In the genomic region with DNA sequence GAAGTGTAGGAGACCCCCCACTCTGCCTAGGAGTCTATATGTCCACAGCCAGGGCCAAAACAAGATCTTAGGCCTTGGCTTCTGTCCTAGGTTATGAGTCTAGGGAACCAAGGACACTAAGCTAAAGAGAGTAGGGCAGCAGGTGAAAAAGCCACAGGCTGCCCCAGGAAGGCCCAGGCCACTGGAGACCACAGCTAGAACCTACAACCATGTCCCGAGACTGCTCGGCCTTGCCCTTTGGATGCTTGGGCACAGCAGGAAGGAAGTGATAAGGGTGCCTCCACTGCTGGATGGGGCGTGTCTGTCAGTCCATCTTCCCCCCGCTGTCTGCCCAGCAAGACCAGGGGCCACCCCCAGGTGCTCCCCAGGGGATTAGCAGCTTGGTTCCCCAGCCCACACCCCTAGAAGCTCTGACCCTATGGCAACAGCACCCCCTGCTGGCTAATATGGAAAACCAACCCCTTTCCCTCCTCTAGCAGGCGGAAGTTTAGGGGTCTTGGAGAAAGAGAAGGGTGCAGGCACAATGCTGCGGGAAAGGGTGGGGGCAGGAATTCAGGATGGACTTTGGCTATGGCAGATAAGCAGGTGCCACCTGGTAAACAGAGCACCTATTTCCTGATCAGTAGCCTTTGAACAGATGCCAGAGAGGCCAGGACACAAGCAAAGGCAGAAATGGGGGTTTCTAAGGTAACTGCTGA, we compare ENCODE assay signal across 8 cellular contexts. TPM values are rescaled to one million over a fixed set of nuclear protein-coding genes. Genes with fewer than 3 reads are reported as not detected.
DNase-seq lines count a peak whose midpoint lies in the region; ATAC-seq and TF ChIP-seq lines count a peak whose summit lies in the region.

No MANE protein-coding gene starts in this region.

- ATAC-seq in GM21737 (IDR thresholded peaks at IDR 0.05; ENCODE audit: unreplicated experiment) (peak; percentile 31), GM18867 (IDR thresholded peaks at IDR 0.05; ENCODE audit: unreplicated experiment) (no peak)

- H3K27ac Mint-ChIP-seq in Calu3 (ENCODE audit: unreplicated experiment): peak overlapping the region; percentile 7
- H3K27ac Mint-ChIP-seq in dendritic cell treated with granulocyte-macrophage colony-stimulating factor and Interleukin-4, amounts not matched to agents 40 ng/mL and 50 ng/mL, for 4 days: peak overlapping the region; percentile 46

- H3K27me3 Mint-ChIP-seq in Calu3 (ENCODE audit: unreplicated experiment): no peaks in the 10 kb centered on the region
- H3K27me3 Mint-ChIP-seq in dendritic cell treated with granulocyte-macrophage colony-stimulating factor and Interleukin-4, amounts not matched to agents 40 ng/mL and 50 ng/mL, for 4 days: no peaks in the 10 kb centered on the region

- BruUV-seq in Calu3 (replicated peaks; lab: Mats Ljungman, UMichigan): no TSS peak

- peak; percentile 94 for TF ChIP-seq CTCF in Calu3 (IDR thresholded peaks at IDR 0.05; ENCODE audit: unreplicated experiment)

- peak; percentile 78 for DNase-seq in Calu3
- DNase-seq in NCI-H1092 treated with DMSO at 0.1 percent for 48 hours (lab: John Stamatoyannopoulos, UW): peak; percentile 32
- peak; percentile 68 for DNase-seq in activated CD4-positive, alpha-beta T cell treated with anti-CD3 and anti-CD28 coated beads for 1 hour
- peak; percentile 69 to 80 for DNase-seq in lung microvascular endothelial cell (ENCODE audit: low read depth in 2 of 2)
- peak; percentile 52 to 59 for DNase-seq in stimulated activated CD8-positive, alpha-beta memory T cell treated with anti-CD3 and anti-CD28 coated beads, Interleukin-4, amount 100 ng/mL, for 1 hour (ENCODE audit: low read depth in 2 of 2, low spot score in 1 of 2)

- H3K36me3 Mint-ChIP-seq in Calu3 (ENCODE audit: insufficient read depth, unreplicated experiment): peaks cover 39% of the 10 kb centered on the region
- H3K36me3 Mint-ChIP-seq in dendritic cell treated with granulocyte-macrophage colony-stimulating factor and Interleukin-4, amounts not matched to agents 40 ng/mL and 50 ng/mL, for 4 days (ENCODE audit: low read depth): no peaks in the 10 kb centered on the region

- H3K4me3 Mint-ChIP-seq in Calu3 (ENCODE audit: low read depth, unreplicated experiment): no peak overlapping the region
- no peak overlapping the region for H3K4me3 Mint-ChIP-seq in dendritic cell treated with granulocyte-macrophage colony-stimulating factor and Interleukin-4, amounts not matched to agents 40 ng/mL and 50 ng/mL, for 4 days

- H3K9me3 Mint-ChIP-seq in Calu3 (ENCODE audit: low read depth, unreplicated experiment): no peaks in the 10 kb centered on the region
- H3K9me3 Mint-ChIP-seq in dendritic cell treated with granulocyte-macrophage colony-stimulating factor and Interleukin-4, amounts not matched to agents 40 ng/mL and 50 ng/mL, for 4 days: no peaks in the 10 kb centered on the region

- intact Hi-C loops in Calu3 (cut with micrococcal nuclease; ENCODE audit: unreplicated experiment): loop anchor here (1.0 kb wide), 1 partner anchor 115 kb away; no protein-coding TSS in a partner anchor
- intact Hi-C loops in dendritic cell treated with granulocyte-macrophage colony-stimulating factor and Interleukin-4, amounts not matched to agents 40 ng/mL and 50 ng/mL, for 4 days (cut with micrococcal nuclease): loop anchor here (1.0 kb wide), 2 partner anchors 82 to 115 kb away; no protein-coding TSS in a partner anchor

- CTCF ChIA-PET in Calu3 (lab: Charles Lee): interaction anchor here (0.6 to 8.0 kb wide), 13 partner anchors 11 to 513 kb away, joined by 3 to 83 read pairs (median 6); a partner anchor contains a TSS

- H3K4me1 Mint-ChIP-seq in Calu3 (ENCODE audit: low read depth, unreplicated experiment): peaks cover 70% of the 10 kb centered on the region
- H3K4me1 Mint-ChIP-seq in dendritic cell treated with granulocyte-macrophage colony-stimulating factor and Interleukin-4, amounts not matched to agents 40 ng/mL and 50 ng/mL, for 4 days (ENCODE audit: low read depth): peaks cover 44% of the 10 kb centered on the region

RNA-seq across cellular contexts. Expression of a gene that starts 10.5 kb away (rescaled TPM):
- 64.0 and 82.4 TPM in 2 replicates for total RNA-seq in Calu3 (2022)
- 9.2 and 16.1 TPM in 2 replicates for total RNA-seq in lung microvascular endothelial cell

RNA-seq across cellular contexts. Expression of a gene that starts 42.2 kb away (rescaled TPM):
- total RNA-seq in Calu3 (2022): not detected in 2 replicates
- not detected in 2 replicates for total RNA-seq in lung microvascular endothelial cell

RNA-seq across cellular contexts. Expression of a gene that starts 55.7 kb away (rescaled TPM):
- total RNA-seq in Calu3 (2022) (35.9 and 36.2 TPM in 2 replicates), lung microvascular endothelial cell (6.0 and 6.3 TPM in 2 replicates)
